In genomic region chr2:146481629-146482028, GRCh38 we compare ENCODE assay signal across 20 cellular contexts.
DNase-seq lines count a peak whose midpoint lies in the region; TF ChIP-seq lines count a peak whose summit lies in the region.
"Had no signal": no experiment of that assay in that cellular context is flagged by ENCODE, and none has a peak within 500 bp of the region (broad histone marks: within the 10 kb centered on the region; RNA-seq: fewer than 3 reads in every experiment).

No MANE protein-coding gene starts in this region.

- H3K4me1 ChIP-seq in esophagus muscularis mucosa = no peaks in the 10 kb centered on the region
- H3K4me1 ChIP-seq: upper lobe of right lung had no signal

- POLR2A ChIA-PET in activated CD4-positive, alpha-beta memory T cell treated with anti-CD3 and anti-CD28 coated beads for 36 hours (lab: Charles Lee) = no interaction called here

- whole genome bisulfite sequencing in esophagus muscularis mucosa = 82% methylated on average over 1 of the region's 1 CpG

- no peaks in the 10 kb centered on the region for H3K27me3 Mint-ChIP-seq in activated CD4-positive, alpha-beta memory T cell treated with anti-CD3 and anti-CD28 coated beads for 36 hours
- H3K27me3 Mint-ChIP-seq: activated naive CD4-positive, alpha-beta T cell treated with anti-CD3 and anti-CD28 coated beads, Interleukin-2, amount 10 ng/mL, durations not matched to agents 7 days and 5 days; CD8-positive, alpha-beta memory T cell had no signal

- no peak overlapping the region for H3K27ac Mint-ChIP-seq in activated CD4-positive, alpha-beta memory T cell treated with anti-CD3 and anti-CD28 coated beads for 36 hours
- H3K27ac Mint-ChIP-seq: activated naive CD4-positive, alpha-beta T cell treated with anti-CD3 and anti-CD28 coated beads, Interleukin-2, amount 10 ng/mL, durations not matched to agents 7 days and 5 days; CD8-positive, alpha-beta memory T cell had no signal

- no peak overlapping the region for H3K27ac ChIP-seq in esophagus muscularis mucosa (replicated peaks in 1 of 4)
- H3K27ac ChIP-seq: upper lobe of right lung had no signal

- CTCF ChIA-PET in activated CD4-positive, alpha-beta memory T cell treated with anti-CD3 and anti-CD28 coated beads for 36 hours (lab: Charles Lee) = no interaction called here

- intact Hi-C loops in activated CD4-positive, alpha-beta memory T cell treated with anti-CD3 and anti-CD28 coated beads for 36 hours (cut with micrococcal nuclease) = no loop called here
- intact Hi-C loops in esophagus muscularis mucosa (cut with DNase I) = no loop called here

- H3K4me1 Mint-ChIP-seq in activated CD4-positive, alpha-beta memory T cell treated with anti-CD3 and anti-CD28 coated beads for 36 hours (ENCODE audit: low read depth) = peaks cover 3% of the 10 kb centered on the region
- H3K4me1 Mint-ChIP-seq: activated naive CD4-positive, alpha-beta T cell treated with anti-CD3 and anti-CD28 coated beads, Interleukin-2, amount 10 ng/mL, durations not matched to agents 7 days and 5 days; CD8-positive, alpha-beta memory T cell had no signal

- H3K9me3 Mint-ChIP-seq in activated CD4-positive, alpha-beta memory T cell treated with anti-CD3 and anti-CD28 coated beads for 36 hours = no peaks in the 10 kb centered on the region
- H3K9me3 Mint-ChIP-seq: activated naive CD4-positive, alpha-beta T cell treated with anti-CD3 and anti-CD28 coated beads, Interleukin-2, amount 10 ng/mL, durations not matched to agents 7 days and 5 days; CD8-positive, alpha-beta memory T cell had no signal

- no peak for TF ChIP-seq CTCF in esophagus muscularis mucosa (IDR thresholded peaks at IDR 0.05)

- H3K27me3 ChIP-seq in esophagus muscularis mucosa = no peaks in the 10 kb centered on the region
- H3K27me3 ChIP-seq: upper lobe of right lung had no signal

- TF ChIP-seq EP300 in esophagus muscularis mucosa (IDR thresholded peaks at IDR 0.05) = no peak

- no peak for TF ChIP-seq POLR2A in esophagus muscularis mucosa (IDR thresholded peaks at IDR 0.05; ENCODE audit: low read depth)

- no peaks in the 10 kb centered on the region for H3K36me3 ChIP-seq in esophagus muscularis mucosa
- H3K36me3 ChIP-seq: upper lobe of right lung had no signal

- H3K36me3 Mint-ChIP-seq in activated CD4-positive, alpha-beta memory T cell treated with anti-CD3 and anti-CD28 coated beads for 36 hours = no peaks in the 10 kb centered on the region
- H3K36me3 Mint-ChIP-seq: activated naive CD4-positive, alpha-beta T cell treated with anti-CD3 and anti-CD28 coated beads, Interleukin-2, amount 10 ng/mL, durations not matched to agents 7 days and 5 days; CD8-positive, alpha-beta memory T cell had no signal

- H3K4me3 ChIP-seq in esophagus muscularis mucosa = no peak overlapping the region
- H3K4me3 ChIP-seq: mucosa of descending colon, smooth muscle cell, upper lobe of right lung had no signal

- H3K9me3 ChIP-seq in esophagus muscularis mucosa = no peaks in the 10 kb centered on the region
- H3K9me3 ChIP-seq: mucosa of descending colon, upper lobe of right lung had no signal

- DNase-seq in A172 (ENCODE audit: low spot score) = peak; percentile 66
- DNase-seq in HCEC 1CT = peak; percentile 61
- DNase-seq in amniotic epithelial cell (ENCODE audit: low read depth) = peak; percentile 64
- peak; percentile 1 for DNase-seq in fibroblast of the conjunctiva (ENCODE audit: low read depth)
- no peak for DNase-seq in activated CD4-positive, alpha-beta memory T cell treated with anti-CD3 and anti-CD28 coated beads for 36 hours
- DNase-seq in NCI-H1436 treated with DMSO at 0.1 percent for 48 hours (lab: John Stamatoyannopoulos, UW) = no peak
- DNase-seq in esophagus muscularis mucosa (ENCODE audit: extremely low spot score) = no peak
- no peak for DNase-seq in NOMO-1 (lab: John Stamatoyannopoulos, UW; ENCODE audit: unreplicated experiment in 2 of 2)
- DNase-seq: activated CD4-positive, alpha-beta T cell treated with anti-CD3 and anti-CD28 coated beads for 1 hour; activated CD8-positive, alpha-beta memory T cell treated with anti-CD3 and anti-CD28 coated beads, Interleukin-2, amount 50 U/mL, for 48 hours; activated naive CD4-positive, alpha-beta T cell treated with anti-CD3 and anti-CD28 coated beads, Interleukin-2, amount 10 ng/mL, durations not matched to agents 7 days and 5 days; CD8-positive, alpha-beta memory T cell; effector CD8-positive, alpha-beta T cell; GOT3; mucosa of descending colon; NCI-H774; occipital lobe; stimulated activated naive CD4-positive, alpha-beta T cell; upper lobe of right lung had no signal

- no peak overlapping the region for H3K4me3 Mint-ChIP-seq in activated CD4-positive, alpha-beta memory T cell treated with anti-CD3 and anti-CD28 coated beads for 36 hours
- H3K4me3 Mint-ChIP-seq: activated naive CD4-positive, alpha-beta T cell treated with anti-CD3 and anti-CD28 coated beads, Interleukin-2, amount 10 ng/mL, durations not matched to agents 7 days and 5 days; CD8-positive, alpha-beta memory T cell had no signal

Comparison
In these comparisons a context has a peak if more than half of its experiments do, and no peak if none do; other contexts are left out.
1. DNase-seq: peak in A172 (single experiment), HCEC 1CT (single experiment), amniotic epithelial cell (single experiment) and fibroblast of the conjunctiva (single experiment); none in activated CD4-positive, alpha-beta memory T cell treated with anti-CD3 and anti-CD28 coated beads for 36 hours (single experiment), NCI-H1436 treated with DMSO at 0.1 percent for 48 hours (single experiment), esophagus muscularis mucosa (single experiment) and NOMO-1 (0 of 2).